ENCODE assay signal across 8 cellular contexts in the genomic region with DNA sequence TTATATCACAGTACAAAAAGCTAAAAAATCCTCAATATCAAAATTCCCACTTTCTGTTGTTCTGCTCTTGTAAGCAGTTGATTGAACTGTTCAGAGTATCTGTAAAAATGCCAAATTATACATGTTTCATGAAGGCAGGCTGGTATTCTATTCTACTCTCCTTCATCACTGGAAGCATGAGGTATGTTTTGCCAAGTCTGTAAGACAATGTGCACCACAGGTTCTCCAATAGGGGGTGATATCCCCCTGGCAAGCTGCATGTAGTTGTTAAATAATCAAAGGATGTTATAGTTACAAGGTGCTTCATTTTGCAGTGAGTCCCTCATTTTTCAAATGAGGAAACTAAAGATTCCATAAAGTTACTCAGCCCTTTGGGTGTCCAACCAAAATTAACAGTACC. TPM values are rescaled to one million over a fixed set of nuclear protein-coding genes. Genes with fewer than 3 reads are reported as not detected.
DNase-seq lines count a peak whose midpoint lies in the region; TF ChIP-seq lines count a peak whose summit lies in the region.

No MANE protein-coding gene starts in this region.

- no peaks in the 10 kb centered on the region for H3K9me2 ChIP-seq in neural cell (ENCODE audit: insufficient read depth, low read length)

- H3K27ac ChIP-seq in caudate nucleus (ENCODE audit: low read depth, low read length) (peak overlapping the region; percentile 66), neural cell (ENCODE audit: low read length) (no peak overlapping the region)

- no peak overlapping the region for H3K4me2 ChIP-seq in neural cell (ENCODE audit: low read length)

- no peak overlapping the region for H3K9ac ChIP-seq in neural cell (ENCODE audit: low read length)

- TF ChIP-seq CTCF in neural cell (IDR thresholded peaks at IDR 0.05; ENCODE audit: poor library complexity, severe bottlenecking), result peak; percentile 55

- TF ChIP-seq EP300 in neural cell (conservative IDR thresholded peaks at IDR 0.05; ENCODE audit: poor library complexity, severe bottlenecking), result no peak

- H3K4me3 ChIP-seq in neural cell (ENCODE audit: low read length), result no peak overlapping the region

- H3K79me2 ChIP-seq in neural cell (replicated peaks; ENCODE audit: insufficient read depth, low read length), result no peaks in the 10 kb centered on the region

- H4K20me1 ChIP-seq in neural cell (ENCODE audit: insufficient read depth), result no peaks in the 10 kb centered on the region

- H3K27me3 ChIP-seq in neural cell (ENCODE audit: insufficient read depth, low read depth, low read length), result no peaks in the 10 kb centered on the region

- peak; percentile 55 for TF ChIP-seq RAD21 in neural cell (conservative IDR thresholded peaks at IDR 0.05)

- DNase-seq in NCI-H2227 (lab: John Stamatoyannopoulos, UW; ENCODE audit: unreplicated experiment), result peak; percentile 12
- DNase-seq in NCI-H2227 treated with DMSO at 0.1 percent for 48 hours (lab: John Stamatoyannopoulos, UW), result no peak
- peak; percentile 32 to 43 for DNase-seq in Kasumi-1 (lab: John Stamatoyannopoulos, UW)
- DNase-seq in caudate nucleus (lab: John Stamatoyannopoulos, UW), result no peak
- DNase-seq in GOT3 (lab: John Stamatoyannopoulos, UW), result no peak
- DNase-seq in NCI-H510A (lab: John Stamatoyannopoulos, UW), result no peak
- DNase-seq in NCI-H1930 (lab: John Stamatoyannopoulos, UW), result no peak

- H3K9me3 ChIP-seq in neural cell (ENCODE audit: low read length), result no peaks in the 10 kb centered on the region

- H3K36me3 ChIP-seq in neural cell (ENCODE audit: insufficient read depth, low read length), result no peaks in the 10 kb centered on the region

- H3F3A ChIP-seq in neural cell (ENCODE audit: insufficient read depth, low read length, poor library complexity, severe bottlenecking), result no peaks in the 10 kb centered on the region

- no peak overlapping the region for H2AFZ ChIP-seq in neural cell (ENCODE audit: low read depth, low read length)

TF ChIP-seq in neural cell, 6 proteins besides CTCF, POLR2A, EP300 and RAD21:
- TF ChIP-seq POLR2AphosphoS5 (IDR thresholded peaks at IDR 0.05), result no peak
- TF ChIP-seq, protein P1, sequence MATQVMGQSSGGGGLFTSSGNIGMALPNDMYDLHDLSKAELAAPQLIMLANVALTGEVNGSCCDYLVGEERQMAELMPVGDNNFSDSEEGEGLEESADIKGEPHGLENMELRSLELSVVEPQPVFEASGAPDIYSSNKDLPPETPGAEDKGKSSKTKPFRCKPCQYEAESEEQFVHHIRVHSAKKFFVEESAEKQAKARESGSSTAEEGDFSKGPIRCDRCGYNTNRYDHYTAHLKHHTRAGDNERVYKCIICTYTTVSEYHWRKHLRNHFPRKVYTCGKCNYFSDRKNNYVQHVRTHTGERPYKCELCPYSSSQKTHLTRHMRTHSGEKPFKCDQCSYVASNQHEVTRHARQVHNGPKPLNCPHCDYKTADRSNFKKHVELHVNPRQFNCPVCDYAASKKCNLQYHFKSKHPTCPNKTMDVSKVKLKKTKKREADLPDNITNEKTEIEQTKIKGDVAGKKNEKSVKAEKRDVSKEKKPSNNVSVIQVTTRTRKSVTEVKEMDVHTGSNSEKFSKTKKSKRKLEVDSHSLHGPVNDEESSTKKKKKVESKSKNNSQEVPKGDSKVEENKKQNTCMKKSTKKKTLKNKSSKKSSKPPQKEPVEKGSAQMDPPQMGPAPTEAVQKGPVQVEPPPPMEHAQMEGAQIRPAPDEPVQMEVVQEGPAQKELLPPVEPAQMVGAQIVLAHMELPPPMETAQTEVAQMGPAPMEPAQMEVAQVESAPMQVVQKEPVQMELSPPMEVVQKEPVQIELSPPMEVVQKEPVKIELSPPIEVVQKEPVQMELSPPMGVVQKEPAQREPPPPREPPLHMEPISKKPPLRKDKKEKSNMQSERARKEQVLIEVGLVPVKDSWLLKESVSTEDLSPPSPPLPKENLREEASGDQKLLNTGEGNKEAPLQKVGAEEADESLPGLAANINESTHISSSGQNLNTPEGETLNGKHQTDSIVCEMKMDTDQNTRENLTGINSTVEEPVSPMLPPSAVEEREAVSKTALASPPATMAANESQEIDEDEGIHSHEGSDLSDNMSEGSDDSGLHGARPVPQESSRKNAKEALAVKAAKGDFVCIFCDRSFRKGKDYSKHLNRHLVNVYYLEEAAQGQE (IDR thresholded peaks at IDR 0.05; ENCODE audit: borderline replicate concordance), result no peak
- no peak for TF ChIP-seq TAF1 (IDR thresholded peaks at IDR 0.05; ENCODE audit: low read depth)
- peak; percentile 54 for TF ChIP-seq SMC3 (conservative IDR thresholded peaks at IDR 0.05; ENCODE audit: poor library complexity)

RNA-seq across cellular contexts. Expression of gene NEK9, which starts 15.1 kb away (rescaled TPM):
- 9.4 and 22.9 TPM in 2 replicates for polyA plus RNA-seq in neural cell
- 13.1 and 14.4 TPM in 2 replicates for polyA minus RNA-seq in neural cell

RNA-seq across cellular contexts. Expression of gene TMED10, which starts 34.4 kb away (rescaled TPM):
- polyA plus RNA-seq in neural cell, result 121 and 146 TPM in 2 replicates
- polyA minus RNA-seq in neural cell, result 138 and 148 TPM in 2 replicates

Comparison
In these comparisons a context has a peak if more than half of its experiments do, and no peak if none do; other contexts are left out.
1. DNase-seq: peak in NCI-H2227 (single experiment) and Kasumi-1 (2 of 2); none in NCI-H2227 treated with DMSO at 0.1 percent for 48 hours (single experiment), caudate nucleus (0 of 61), GOT3 (single experiment), NCI-H510A (single experiment) and NCI-H1930 (0 of 2).